In the genomic region with DNA sequence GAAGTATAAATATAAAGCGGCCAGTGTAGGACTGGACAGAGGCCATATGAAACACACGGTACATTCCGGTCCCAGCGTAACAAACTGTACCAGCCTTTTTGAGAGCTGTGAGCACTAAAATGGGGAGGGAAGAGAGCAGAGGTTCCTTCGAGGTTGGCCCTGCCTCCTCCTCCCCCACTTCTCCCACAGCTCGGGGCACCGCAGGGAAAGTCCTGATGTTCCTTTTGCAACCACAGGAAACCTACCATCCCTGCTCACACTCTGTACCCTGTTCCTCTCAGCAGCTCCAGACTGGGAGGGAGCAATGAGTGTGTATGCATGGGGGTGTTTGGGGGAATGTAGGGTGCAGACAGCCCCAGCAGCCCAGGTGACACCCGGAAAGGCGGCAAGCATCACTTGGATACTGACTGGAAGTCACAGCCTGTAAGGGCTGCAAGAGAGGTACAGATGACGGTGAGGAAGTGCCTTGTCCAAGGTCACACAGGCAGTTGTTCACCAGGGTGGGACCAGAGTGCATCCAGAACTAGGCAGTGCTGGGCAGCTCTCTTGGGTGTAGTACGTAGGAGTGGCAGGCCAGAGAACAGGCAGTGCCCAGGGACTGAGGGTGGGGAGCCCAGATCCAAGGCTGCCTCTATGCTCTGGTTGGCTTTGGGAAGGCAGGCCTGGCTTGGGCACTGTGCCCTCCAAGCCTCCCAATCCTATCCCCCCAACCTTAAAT, we compare ENCODE assay signal across 1 cellular context.
A peak's percentile ranks its signal among the peaks of the same experiment; 100 is the strongest.
TF ChIP-seq lines count a peak whose summit lies in the region.

No MANE protein-coding gene starts in this region.

TF ChIP-seq in HepG2, 621 proteins besides CTCF, POLR2A, EP300 and RAD21 (continues in another document):
- no peak for TF ChIP-seq FLYWCH1 (CRISPR knock-in tag; IDR thresholded peaks at IDR 0.05)
- TF ChIP-seq, protein P1, sequence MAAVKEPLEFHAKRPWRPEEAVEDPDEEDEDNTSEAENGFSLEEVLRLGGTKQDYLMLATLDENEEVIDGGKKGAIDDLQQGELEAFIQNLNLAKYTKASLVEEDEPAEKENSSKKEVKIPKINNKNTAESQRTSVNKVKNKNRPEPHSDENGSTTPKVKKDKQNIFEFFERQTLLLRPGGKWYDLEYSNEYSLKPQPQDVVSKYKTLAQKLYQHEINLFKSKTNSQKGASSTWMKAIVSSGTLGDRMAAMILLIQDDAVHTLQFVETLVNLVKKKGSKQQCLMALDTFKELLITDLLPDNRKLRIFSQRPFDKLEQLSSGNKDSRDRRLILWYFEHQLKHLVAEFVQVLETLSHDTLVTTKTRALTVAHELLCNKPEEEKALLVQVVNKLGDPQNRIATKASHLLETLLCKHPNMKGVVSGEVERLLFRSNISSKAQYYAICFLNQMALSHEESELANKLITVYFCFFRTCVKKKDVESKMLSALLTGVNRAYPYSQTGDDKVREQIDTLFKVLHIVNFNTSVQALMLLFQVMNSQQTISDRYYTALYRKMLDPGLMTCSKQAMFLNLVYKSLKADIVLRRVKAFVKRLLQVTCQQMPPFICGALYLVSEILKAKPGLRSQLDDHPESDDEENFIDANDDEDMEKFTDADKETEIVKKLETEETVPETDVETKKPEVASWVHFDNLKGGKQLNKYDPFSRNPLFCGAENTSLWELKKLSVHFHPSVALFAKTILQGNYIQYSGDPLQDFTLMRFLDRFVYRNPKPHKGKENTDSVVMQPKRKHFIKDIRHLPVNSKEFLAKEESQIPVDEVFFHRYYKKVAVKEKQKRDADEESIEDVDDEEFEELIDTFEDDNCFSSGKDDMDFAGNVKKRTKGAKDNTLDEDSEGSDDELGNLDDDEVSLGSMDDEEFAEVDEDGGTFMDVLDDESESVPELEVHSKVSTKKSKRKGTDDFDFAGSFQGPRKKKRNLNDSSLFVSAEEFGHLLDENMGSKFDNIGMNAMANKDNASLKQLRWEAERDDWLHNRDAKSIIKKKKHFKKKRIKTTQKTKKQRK (IDR thresholded peaks at IDR 0.05; ENCODE audit: low read length) = no peak
- no peak for TF ChIP-seq GPN1 (CRISPR knock-in tag; IDR thresholded peaks at IDR 0.05; ENCODE audit: borderline replicate concordance)
- 0 out of 2 replicates have a peak, but pooled peaks have one; percentile 62 for TF ChIP-seq ZNF605 (CRISPR knock-in tag; IDR thresholded peaks at IDR 0.05)
- TF ChIP-seq, protein P2, sequence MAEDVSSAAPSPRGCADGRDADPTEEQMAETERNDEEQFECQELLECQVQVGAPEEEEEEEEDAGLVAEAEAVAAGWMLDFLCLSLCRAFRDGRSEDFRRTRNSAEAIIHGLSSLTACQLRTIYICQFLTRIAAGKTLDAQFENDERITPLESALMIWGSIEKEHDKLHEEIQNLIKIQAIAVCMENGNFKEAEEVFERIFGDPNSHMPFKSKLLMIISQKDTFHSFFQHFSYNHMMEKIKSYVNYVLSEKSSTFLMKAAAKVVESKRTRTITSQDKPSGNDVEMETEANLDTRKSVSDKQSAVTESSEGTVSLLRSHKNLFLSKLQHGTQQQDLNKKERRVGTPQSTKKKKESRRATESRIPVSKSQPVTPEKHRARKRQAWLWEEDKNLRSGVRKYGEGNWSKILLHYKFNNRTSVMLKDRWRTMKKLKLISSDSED (CRISPR knock-in tag; IDR thresholded peaks at IDR 0.05) = no peak
- peak; percentile 67; the same call in 1 of the 2 replicates for TF ChIP-seq ETV5 (CRISPR knock-in tag; IDR thresholded peaks at IDR 0.05; ENCODE audit: borderline replicate concordance)
- no peak for TF ChIP-seq ZBTB8A (CRISPR knock-in tag; IDR thresholded peaks at IDR 0.05; ENCODE audit: borderline replicate concordance, low read depth)
- no peak for TF ChIP-seq NCOA5 (CRISPR knock-in tag; IDR thresholded peaks at IDR 0.05)
- no peak for TF ChIP-seq ZNF263 (CRISPR knock-in tag; IDR thresholded peaks at IDR 0.05)
- TF ChIP-seq, protein P3, sequence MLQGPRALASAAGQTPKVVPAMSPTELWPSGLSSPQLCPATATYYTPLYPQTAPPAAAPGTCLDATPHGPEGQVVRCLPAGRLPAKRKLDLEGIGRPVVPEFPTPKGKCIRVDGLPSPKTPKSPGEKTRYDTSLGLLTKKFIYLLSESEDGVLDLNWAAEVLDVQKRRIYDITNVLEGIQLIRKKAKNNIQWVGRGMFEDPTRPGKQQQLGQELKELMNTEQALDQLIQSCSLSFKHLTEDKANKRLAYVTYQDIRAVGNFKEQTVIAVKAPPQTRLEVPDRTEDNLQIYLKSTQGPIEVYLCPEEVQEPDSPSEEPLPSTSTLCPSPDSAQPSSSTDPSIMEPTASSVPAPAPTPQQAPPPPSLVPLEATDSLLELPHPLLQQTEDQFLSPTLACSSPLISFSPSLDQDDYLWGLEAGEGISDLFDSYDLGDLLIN (CRISPR knock-in tag; IDR thresholded peaks at IDR 0.05; ENCODE audit: borderline replicate concordance) = no peak
- TF ChIP-seq, protein P4, sequence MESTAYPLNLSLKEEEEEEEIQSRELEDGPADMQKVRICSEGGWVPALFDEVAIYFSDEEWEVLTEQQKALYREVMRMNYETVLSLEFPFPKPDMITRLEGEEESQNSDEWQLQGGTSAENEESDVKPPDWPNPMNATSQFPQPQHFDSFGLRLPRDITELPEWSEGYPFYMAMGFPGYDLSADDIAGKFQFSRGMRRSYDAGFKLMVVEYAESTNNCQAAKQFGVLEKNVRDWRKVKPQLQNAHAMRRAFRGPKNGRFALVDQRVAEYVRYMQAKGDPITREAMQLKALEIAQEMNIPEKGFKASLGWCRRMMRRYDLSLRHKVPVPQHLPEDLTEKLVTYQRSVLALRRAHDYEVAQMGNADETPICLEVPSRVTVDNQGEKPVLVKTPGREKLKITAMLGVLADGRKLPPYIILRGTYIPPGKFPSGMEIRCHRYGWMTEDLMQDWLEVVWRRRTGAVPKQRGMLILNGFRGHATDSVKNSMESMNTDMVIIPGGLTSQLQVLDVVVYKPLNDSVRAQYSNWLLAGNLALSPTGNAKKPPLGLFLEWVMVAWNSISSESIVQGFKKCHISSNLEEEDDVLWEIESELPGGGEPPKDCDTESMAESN (CRISPR knock-in tag; conservative IDR thresholded peaks at IDR 0.05) = 0 out of 2 replicates have a peak, but pooled peaks have one; percentile 0
- TF ChIP-seq NR2F6 (IDR thresholded peaks at IDR 0.05) = no peak
- 0 out of 2 replicates have a peak, but pooled peaks have one; percentile 26 for TF ChIP-seq NR2F6 (CRISPR knock-in tag; IDR thresholded peaks at IDR 0.05)
- no peak for TF ChIP-seq KAT2B (IDR thresholded peaks at IDR 0.05; ENCODE audit: borderline replicate concordance, low read depth, low read length)
- 0 out of 2 replicates have a peak, but pooled peaks have one; percentile 23 for TF ChIP-seq MED1 (CRISPR knock-in tag; IDR thresholded peaks at IDR 0.05)
- TF ChIP-seq, protein P5, sequence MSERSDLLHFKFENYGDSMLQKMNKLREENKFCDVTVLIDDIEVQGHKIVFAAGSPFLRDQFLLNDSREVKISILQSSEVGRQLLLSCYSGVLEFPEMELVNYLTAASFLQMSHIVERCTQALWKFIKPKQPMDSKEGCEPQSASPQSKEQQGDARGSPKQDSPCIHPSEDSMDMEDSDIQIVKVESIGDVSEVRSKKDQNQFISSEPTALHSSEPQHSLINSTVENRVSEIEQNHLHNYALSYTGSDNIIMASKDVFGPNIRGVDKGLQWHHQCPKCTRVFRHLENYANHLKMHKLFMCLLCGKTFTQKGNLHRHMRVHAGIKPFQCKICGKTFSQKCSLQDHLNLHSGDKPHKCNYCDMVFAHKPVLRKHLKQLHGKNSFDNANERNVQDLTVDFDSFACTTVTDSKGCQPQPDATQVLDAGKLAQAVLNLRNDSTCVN (CRISPR knock-in tag; IDR thresholded peaks at IDR 0.05; ENCODE audit: borderline replicate concordance) = peak; percentile 68; the same call in 1 of the 2 replicates
- TF ChIP-seq, protein P6, sequence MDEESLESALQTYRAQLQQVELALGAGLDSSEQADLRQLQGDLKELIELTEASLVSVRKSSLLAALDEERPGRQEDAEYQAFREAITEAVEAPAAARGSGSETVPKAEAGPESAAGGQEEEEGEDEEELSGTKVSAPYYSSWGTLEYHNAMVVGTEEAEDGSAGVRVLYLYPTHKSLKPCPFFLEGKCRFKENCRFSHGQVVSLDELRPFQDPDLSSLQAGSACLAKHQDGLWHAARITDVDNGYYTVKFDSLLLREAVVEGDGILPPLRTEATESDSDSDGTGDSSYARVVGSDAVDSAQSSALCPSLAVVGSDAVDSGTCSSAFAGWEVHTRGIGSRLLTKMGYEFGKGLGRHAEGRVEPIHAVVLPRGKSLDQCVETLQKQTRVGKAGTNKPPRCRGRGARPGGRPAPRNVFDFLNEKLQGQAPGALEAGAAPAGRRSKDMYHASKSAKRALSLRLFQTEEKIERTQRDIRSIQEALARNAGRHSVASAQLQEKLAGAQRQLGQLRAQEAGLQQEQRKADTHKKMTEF (CRISPR knock-in tag; IDR thresholded peaks at IDR 0.05) = peak; percentile 27; the same call in 1 of the 2 replicates
- TF ChIP-seq, protein P7, sequence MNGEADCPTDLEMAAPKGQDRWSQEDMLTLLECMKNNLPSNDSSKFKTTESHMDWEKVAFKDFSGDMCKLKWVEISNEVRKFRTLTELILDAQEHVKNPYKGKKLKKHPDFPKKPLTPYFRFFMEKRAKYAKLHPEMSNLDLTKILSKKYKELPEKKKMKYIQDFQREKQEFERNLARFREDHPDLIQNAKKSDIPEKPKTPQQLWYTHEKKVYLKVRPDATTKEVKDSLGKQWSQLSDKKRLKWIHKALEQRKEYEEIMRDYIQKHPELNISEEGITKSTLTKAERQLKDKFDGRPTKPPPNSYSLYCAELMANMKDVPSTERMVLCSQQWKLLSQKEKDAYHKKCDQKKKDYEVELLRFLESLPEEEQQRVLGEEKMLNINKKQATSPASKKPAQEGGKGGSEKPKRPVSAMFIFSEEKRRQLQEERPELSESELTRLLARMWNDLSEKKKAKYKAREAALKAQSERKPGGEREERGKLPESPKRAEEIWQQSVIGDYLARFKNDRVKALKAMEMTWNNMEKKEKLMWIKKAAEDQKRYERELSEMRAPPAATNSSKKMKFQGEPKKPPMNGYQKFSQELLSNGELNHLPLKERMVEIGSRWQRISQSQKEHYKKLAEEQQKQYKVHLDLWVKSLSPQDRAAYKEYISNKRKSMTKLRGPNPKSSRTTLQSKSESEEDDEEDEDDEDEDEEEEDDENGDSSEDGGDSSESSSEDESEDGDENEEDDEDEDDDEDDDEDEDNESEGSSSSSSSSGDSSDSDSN (CRISPR knock-in tag; IDR thresholded peaks at IDR 0.05) = peak; percentile 53
- no peak; the same call in 1 of the 2 replicates for TF ChIP-seq ZNF768 (CRISPR knock-in tag; IDR thresholded peaks at IDR 0.05)
- peak; percentile 73 for TF ChIP-seq ELF3 (CRISPR knock-in tag; IDR thresholded peaks at IDR 0.05)
- TF ChIP-seq, protein P8, sequence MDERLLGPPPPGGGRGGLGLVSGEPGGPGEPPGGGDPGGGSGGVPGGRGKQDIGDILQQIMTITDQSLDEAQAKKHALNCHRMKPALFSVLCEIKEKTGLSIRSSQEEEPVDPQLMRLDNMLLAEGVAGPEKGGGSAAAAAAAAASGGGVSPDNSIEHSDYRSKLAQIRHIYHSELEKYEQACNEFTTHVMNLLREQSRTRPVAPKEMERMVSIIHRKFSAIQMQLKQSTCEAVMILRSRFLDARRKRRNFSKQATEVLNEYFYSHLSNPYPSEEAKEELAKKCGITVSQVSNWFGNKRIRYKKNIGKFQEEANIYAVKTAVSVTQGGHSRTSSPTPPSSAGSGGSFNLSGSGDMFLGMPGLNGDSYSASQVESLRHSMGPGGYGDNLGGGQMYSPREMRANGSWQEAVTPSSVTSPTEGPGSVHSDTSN (CRISPR knock-in tag; IDR thresholded peaks at IDR 0.05) = no peak
- TF ChIP-seq TARDBP (CRISPR knock-in tag; IDR thresholded peaks at IDR 0.05) = no peak
- TF ChIP-seq ZKSCAN1 (IDR thresholded peaks at IDR 0.05; ENCODE audit: low read length) = no peak
- peak; percentile 59; the same call in 1 of the 2 replicates for TF ChIP-seq ZMYM2 (CRISPR knock-in tag; IDR thresholded peaks at IDR 0.05)
- TF ChIP-seq, protein P9, sequence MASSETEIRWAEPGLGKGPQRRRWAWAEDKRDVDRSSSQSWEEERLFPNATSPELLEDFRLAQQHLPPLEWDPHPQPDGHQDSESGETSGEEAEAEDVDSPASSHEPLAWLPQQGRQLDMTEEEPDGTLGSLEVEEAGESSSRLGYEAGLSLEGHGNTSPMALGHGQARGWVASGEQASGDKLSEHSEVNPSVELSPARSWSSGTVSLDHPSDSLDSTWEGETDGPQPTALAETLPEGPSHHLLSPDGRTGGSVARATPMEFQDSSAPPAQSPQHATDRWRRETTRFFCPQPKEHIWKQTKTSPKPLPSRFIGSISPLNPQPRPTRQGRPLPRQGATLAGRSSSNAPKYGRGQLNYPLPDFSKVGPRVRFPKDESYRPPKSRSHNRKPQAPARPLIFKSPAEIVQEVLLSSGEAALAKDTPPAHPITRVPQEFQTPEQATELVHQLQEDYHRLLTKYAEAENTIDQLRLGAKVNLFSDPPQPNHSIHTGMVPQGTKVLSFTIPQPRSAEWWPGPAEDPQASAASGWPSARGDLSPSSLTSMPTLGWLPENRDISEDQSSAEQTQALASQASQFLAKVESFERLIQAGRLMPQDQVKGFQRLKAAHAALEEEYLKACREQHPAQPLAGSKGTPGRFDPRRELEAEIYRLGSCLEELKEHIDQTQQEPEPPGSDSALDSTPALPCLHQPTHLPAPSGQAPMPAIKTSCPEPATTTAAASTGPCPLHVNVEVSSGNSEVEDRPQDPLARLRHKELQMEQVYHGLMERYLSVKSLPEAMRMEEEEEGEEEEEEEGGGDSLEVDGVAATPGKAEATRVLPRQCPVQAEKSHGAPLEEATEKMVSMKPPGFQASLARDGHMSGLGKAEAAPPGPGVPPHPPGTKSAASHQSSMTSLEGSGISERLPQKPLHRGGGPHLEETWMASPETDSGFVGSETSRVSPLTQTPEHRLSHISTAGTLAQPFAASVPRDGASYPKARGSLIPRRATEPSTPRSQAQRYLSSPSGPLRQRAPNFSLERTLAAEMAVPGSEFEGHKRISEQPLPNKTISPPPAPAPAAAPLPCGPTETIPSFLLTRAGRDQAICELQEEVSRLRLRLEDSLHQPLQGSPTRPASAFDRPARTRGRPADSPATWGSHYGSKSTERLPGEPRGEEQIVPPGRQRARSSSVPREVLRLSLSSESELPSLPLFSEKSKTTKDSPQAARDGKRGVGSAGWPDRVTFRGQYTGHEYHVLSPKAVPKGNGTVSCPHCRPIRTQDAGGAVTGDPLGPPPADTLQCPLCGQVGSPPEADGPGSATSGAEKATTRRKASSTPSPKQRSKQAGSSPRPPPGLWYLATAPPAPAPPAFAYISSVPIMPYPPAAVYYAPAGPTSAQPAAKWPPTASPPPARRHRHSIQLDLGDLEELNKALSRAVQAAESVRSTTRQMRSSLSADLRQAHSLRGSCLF (CRISPR knock-in tag; IDR thresholded peaks at IDR 0.05; ENCODE audit: borderline replicate concordance) = no peak
- TF ChIP-seq FOXA3 (CRISPR knock-in tag; IDR thresholded peaks at IDR 0.05) = peak; percentile 29; the same call in 1 of the 2 replicates
- TF ChIP-seq, protein P10, sequence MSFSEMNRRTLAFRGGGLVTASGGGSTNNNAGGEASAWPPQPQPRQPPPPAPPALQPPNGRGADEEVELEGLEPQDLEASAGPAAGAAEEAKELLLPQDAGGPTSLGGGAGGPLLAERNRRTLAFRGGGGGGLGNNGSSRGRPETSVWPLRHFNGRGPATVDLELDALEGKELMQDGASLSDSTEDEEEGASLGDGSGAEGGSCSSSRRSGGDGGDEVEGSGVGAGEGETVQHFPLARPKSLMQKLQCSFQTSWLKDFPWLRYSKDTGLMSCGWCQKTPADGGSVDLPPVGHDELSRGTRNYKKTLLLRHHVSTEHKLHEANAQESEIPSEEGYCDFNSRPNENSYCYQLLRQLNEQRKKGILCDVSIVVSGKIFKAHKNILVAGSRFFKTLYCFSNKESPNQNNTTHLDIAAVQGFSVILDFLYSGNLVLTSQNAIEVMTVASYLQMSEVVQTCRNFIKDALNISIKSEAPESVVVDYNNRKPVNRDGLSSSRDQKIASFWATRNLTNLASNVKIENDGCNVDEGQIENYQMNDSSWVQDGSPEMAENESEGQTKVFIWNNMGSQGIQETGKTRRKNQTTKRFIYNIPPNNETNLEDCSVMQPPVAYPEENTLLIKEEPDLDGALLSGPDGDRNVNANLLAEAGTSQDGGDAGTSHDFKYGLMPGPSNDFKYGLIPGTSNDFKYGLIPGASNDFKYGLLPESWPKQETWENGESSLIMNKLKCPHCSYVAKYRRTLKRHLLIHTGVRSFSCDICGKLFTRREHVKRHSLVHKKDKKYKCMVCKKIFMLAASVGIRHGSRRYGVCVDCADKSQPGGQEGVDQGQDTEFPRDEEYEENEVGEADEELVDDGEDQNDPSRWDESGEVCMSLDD (CRISPR knock-in tag; IDR thresholded peaks at IDR 0.05; ENCODE audit: borderline replicate concordance) = no peak
